Comparison of ENCODE assay signal across 1 cellular context in genomic region chr3:161630791-161631190, GRCh38.
TF ChIP-seq lines count a peak whose summit lies in the region.

No MANE protein-coding gene starts in this region.

TF ChIP-seq in SK-N-SH, 30 proteins besides CTCF, POLR2A, EP300 and RAD21:
- TF ChIP-seq REST (IDR thresholded peaks at IDR 0.05; ENCODE audit: low read depth, low read length) (peak; percentile 93), NRF1 (IDR thresholded peaks at IDR 0.05; ENCODE audit: low read depth, low read length) (no peak)
TF ChIP-seq in SK-N-SH: peak in this region for 1.
